ENCODE assay signal across 8 cellular contexts in the genomic region with DNA sequence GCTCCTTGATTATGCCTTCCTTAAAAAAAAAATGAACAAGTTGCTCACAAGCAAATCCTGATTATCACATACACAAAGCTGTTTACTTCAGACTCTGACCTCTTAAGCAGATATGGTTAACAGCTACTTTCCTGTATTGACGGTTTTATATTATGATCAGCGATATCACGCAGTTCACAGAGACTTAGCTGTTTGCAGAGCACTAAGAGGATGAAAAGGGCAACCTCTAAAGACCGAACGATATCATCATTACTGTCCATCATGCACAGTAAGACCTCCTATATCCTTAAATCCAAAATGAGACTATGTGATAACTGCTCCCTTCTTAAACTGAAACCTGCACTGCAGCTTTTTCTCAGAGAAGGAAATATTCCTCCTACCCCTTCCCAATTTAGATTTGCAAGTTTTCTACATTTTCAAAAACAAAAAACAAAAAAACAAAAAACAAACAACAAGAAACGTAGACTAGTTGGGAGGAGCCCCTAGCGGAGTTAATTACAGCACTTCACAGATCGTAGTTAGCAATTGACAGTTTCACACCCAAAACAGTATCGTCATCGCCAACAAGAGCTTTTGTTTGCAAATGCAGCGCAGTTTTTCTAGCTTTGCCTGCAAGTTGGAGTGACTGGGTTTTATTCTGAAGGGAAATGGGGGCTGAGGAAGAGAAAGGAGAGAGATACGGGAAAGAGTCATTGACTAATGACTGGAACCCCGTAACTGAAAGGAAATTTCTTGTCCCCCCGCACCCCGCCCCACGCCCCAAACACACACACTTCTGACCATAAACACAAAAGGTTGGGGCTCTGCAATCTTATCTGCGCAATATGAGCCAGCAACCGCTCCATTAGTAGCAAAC. TPM values are rescaled to one million over a fixed set of nuclear protein-coding genes. Genes with fewer than 3 reads are reported as not detected.
DNase-seq lines count a peak whose midpoint lies in the region; ATAC-seq, FAIRE-seq and TF ChIP-seq lines count a peak whose summit lies in the region.

No MANE protein-coding gene starts in this region.

- no peaks in the 10 kb centered on the region for H3K9me3 ChIP-seq in psoas muscle

- peak overlapping the region; percentile 100 for H3K4me3 Mint-ChIP-seq in activated naive CD4-positive, alpha-beta T cell treated with anti-CD3 and anti-CD28 coated beads, Interleukin-2, amount 50 U/mL, for 24 hours
- peak overlapping the region; percentile 97 for H3K4me3 Mint-ChIP-seq in glutamatergic neuron (ENCODE audit: unreplicated experiment)

- WGBS in psoas muscle, 3 donors: 1 to 3% (median 1%) methylated on average over 18 of the region's 18 CpGs

- H3K36me3 ChIP-seq in psoas muscle (ENCODE audit: insufficient read depth in 1 of 2, low read depth in 1 of 2): peaks cover 0 to 13% of the 10 kb centered on the region in 2 donors

- H3K36me3 Mint-ChIP-seq in activated naive CD4-positive, alpha-beta T cell treated with anti-CD3 and anti-CD28 coated beads, Interleukin-2, amount 50 U/mL, for 24 hours: peaks cover 8% of the 10 kb centered on the region
- no peaks in the 10 kb centered on the region for H3K36me3 Mint-ChIP-seq in glutamatergic neuron (ENCODE audit: unreplicated experiment)

- H3K4me1 Mint-ChIP-seq in activated naive CD4-positive, alpha-beta T cell treated with anti-CD3 and anti-CD28 coated beads, Interleukin-2, amount 50 U/mL, for 24 hours: peaks cover 34% of the 10 kb centered on the region
- H3K4me1 Mint-ChIP-seq in glutamatergic neuron (ENCODE audit: low read depth, unreplicated experiment): peaks cover 11% of the 10 kb centered on the region

- H3K27ac ChIP-seq in psoas muscle: peak overlapping the region; percentile 97

- no peak for TF ChIP-seq CTCF in AG09309 (IDR thresholded peaks at IDR 0.05; ENCODE audit: control insufficient read depth, insufficient read depth, low read depth, low read length, missing control alignments)
- peak; percentile 11 for TF ChIP-seq CTCF in GM12865 (IDR thresholded peaks at IDR 0.05; ENCODE audit: insufficient read depth, low read depth, low read length, missing control alignments)
- no peak for TF ChIP-seq CTCF in glutamatergic neuron (IDR thresholded peaks at IDR 0.05; ENCODE audit: partially characterized antibody, unreplicated experiment)
- TF ChIP-seq CTCF in psoas muscle (IDR thresholded peaks at IDR 0.05): no peak

- ATAC-seq in psoas muscle (no peak), GM21526 (IDR thresholded peaks at IDR 0.05; ENCODE audit: low FRiP score, unreplicated experiment) (no peak)

- H3K27me3 ChIP-seq in psoas muscle (ENCODE audit: insufficient read depth in 3 of 3, low read length in 2 of 3): no peaks in the 10 kb centered on the region

- peaks cover 39% of the 10 kb centered on the region for H3K4me1 ChIP-seq in psoas muscle

- no peak for FAIRE-seq in urothelium cell line (lab: Jason Lieb, UNC)

- H3K4me3 ChIP-seq in AG09309 (ENCODE audit: control insufficient read depth, low read depth, low read length) (peak overlapping the region; percentile 90), GM12865 (ENCODE audit: low read depth, low read length) (peak overlapping the region; percentile 90), psoas muscle (peak overlapping the region; percentile 89)

- DNase-seq in AG09309 (ENCODE audit: low read depth) (no peak), GM12865 (ENCODE audit: low read depth) (peak; percentile 68), NCI-H2227 (lab: John Stamatoyannopoulos, UW; ENCODE audit: unreplicated experiment) (peak; percentile 55), glutamatergic neuron (no peak), psoas muscle (no peak), urothelium cell line (ENCODE audit: low spot score) (no peak)

- H3K9me3 Mint-ChIP-seq in activated naive CD4-positive, alpha-beta T cell treated with anti-CD3 and anti-CD28 coated beads, Interleukin-2, amount 50 U/mL, for 24 hours: no peaks in the 10 kb centered on the region
- H3K9me3 Mint-ChIP-seq in glutamatergic neuron (ENCODE audit: unreplicated experiment): peaks cover 10% of the 10 kb centered on the region

- H3K27me3 Mint-ChIP-seq in activated naive CD4-positive, alpha-beta T cell treated with anti-CD3 and anti-CD28 coated beads, Interleukin-2, amount 50 U/mL, for 24 hours: no peaks in the 10 kb centered on the region
- H3K27me3 Mint-ChIP-seq in glutamatergic neuron (ENCODE audit: unreplicated experiment): peaks cover 5% of the 10 kb centered on the region

- intact Hi-C loops in psoas muscle (cut with DNase I): loop anchor here (5.0 to 10.0 kb wide), 3 partner anchors 75 to 138 kb away; a partner anchor contains a TSS

- H3K27ac Mint-ChIP-seq in activated naive CD4-positive, alpha-beta T cell treated with anti-CD3 and anti-CD28 coated beads, Interleukin-2, amount 50 U/mL, for 24 hours: peak overlapping the region; percentile 97
- H3K27ac Mint-ChIP-seq in glutamatergic neuron (ENCODE audit: unreplicated experiment): peak overlapping the region; percentile 100

RNA-seq across cellular contexts. Expression of a gene that starts 1.2 kb away (rescaled TPM):
- total RNA-seq in glutamatergic neuron (ENCODE audit: unreplicated experiment) (188 TPM), psoas muscle (10 to 100 TPM; 77.6 to 90.9 (median 79.0) TPM)
- 10 to 100 TPM; 18.8 to 43.0 (median 21.5) TPM for polyA plus RNA-seq in psoas muscle

Comparison
In these comparisons a context has a peak if more than half of its experiments do, and no peak if none do; other contexts are left out.
1. DNase-seq: peak in GM12865 (single experiment) and NCI-H2227 (single experiment); none in AG09309 (single experiment), glutamatergic neuron (single experiment), psoas muscle (0 of 2) and urothelium cell line (single experiment).
2. Peak in every context shown above with its lines, with median percentiles within 50 percentile points of each other: H3K4me3 ChIP-seq.